In the genomic region with DNA sequence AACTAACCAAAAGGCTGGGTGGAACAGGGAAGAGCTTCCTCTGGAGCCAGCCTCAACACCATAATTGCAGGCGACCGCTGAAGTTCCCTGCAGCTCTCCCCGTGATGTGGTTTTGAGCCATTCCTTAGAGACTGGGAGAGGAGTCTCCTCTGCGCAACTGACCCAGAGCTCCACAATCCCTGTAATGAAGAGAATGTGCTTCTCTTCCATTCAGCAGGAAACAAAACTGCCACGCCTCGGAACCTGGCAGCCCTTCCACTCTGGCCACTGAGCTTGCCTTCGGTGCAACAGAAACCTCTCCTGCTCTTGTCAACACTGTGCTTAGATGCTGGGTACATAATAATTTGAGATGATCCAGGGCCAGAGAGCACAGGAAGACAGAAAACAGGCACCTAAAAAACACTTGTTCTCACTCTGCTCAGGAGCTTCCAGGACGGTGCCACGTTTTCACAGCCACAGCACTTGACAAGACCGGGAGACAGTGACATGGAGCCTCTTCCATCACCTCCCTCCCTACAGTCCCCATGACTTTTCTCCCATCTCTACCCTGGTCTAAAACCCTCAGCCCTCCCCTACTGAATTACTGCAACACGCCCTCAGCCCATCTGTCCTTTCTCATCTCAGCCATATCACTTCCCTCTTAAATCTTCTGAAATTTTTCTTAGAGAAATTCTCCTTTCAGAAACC, we compare ENCODE assay signal across 10 cellular contexts.
DNase-seq lines count a peak whose midpoint lies in the region; ATAC-seq and TF ChIP-seq lines count a peak whose summit lies in the region.
"Had no signal": no experiment of that assay in that cellular context is flagged by ENCODE, and none has a peak within 500 bp of the region (broad histone marks: within the 10 kb centered on the region; RNA-seq: fewer than 3 reads in every experiment).

No MANE protein-coding gene starts in this region.

- H3K9me3 ChIP-seq in breast epithelium (no peaks in the 10 kb centered on the region), left lung (no peaks in the 10 kb centered on the region), thyroid gland (no peaks in the 10 kb centered on the region)
- H3K9me3 ChIP-seq: adrenal gland had no signal

- intact Hi-C loops in breast epithelium (cut with DNase I; ENCODE audit: low total_unique reads), result loop anchor here (5.0 kb wide), 1 partner anchor 377 kb away; no protein-coding TSS in a partner anchor
- intact Hi-C loops in left lung (cut with DNase I), result no loop called here
- intact Hi-C loops in thyroid gland (cut with DNase I), result no loop called here

- no peaks in the 10 kb centered on the region for H3K36me3 ChIP-seq in breast epithelium
- H3K36me3 ChIP-seq in left lung, result no peaks in the 10 kb centered on the region
- no peaks in the 10 kb centered on the region for H3K36me3 ChIP-seq in thyroid gland
- H3K36me3 ChIP-seq: adrenal gland had no signal

- H3K27me3 ChIP-seq in breast epithelium, result no peaks in the 10 kb centered on the region
- no peaks in the 10 kb centered on the region for H3K27me3 ChIP-seq in left lung
- H3K27me3 ChIP-seq in thyroid gland, result no peaks in the 10 kb centered on the region
- H3K27me3 ChIP-seq: adrenal gland had no signal

- TF ChIP-seq CTCF in breast epithelium (IDR thresholded peaks at IDR 0.05) (no peak), left lung (IDR thresholded peaks at IDR 0.05) (no peak), thyroid gland (IDR thresholded peaks at IDR 0.05) (no peak)

- H3K4me3 ChIP-seq in breast epithelium (peak overlapping the region in 1 of 3 donors; percentile 43), left lung (no peak overlapping the region), thyroid gland (replicated peaks in 1 of 3) (no peak overlapping the region)
- H3K4me3 ChIP-seq: adrenal gland had no signal

- peak overlapping the region; percentile 7 to 57 for H3K27ac ChIP-seq in breast epithelium
- H3K27ac ChIP-seq in left lung, result peak overlapping the region in 1 of 2 donors; percentile 14
- H3K27ac ChIP-seq in thyroid gland, result peak overlapping the region; percentile 56 to 63 (median 58)

- peak; percentile 79 for ATAC-seq in left lung
- no peak for ATAC-seq in GM19463 (IDR thresholded peaks at IDR 0.05; ENCODE audit: unreplicated experiment)

- DNase-seq in DMS153 (lab: John Stamatoyannopoulos, UW), result peak; percentile 33
- no peak for DNase-seq in DMS153 treated with DMSO at 0.1 percent for 48 hours (lab: John Stamatoyannopoulos, UW; ENCODE audit: unreplicated experiment)
- peak in 1 of 2 donors; percentile 33 for DNase-seq in breast epithelium (ENCODE audit: low spot score in 2 of 2)
- DNase-seq in left lung, result no peak
- peak; percentile 63 to 78 for DNase-seq in thyroid gland
- DNase-seq in stimulated activated CD4-positive, alpha-beta T cell treated with anti-CD3 and anti-CD28 coated beads, Interleukin-4, amount 100 ng/mL, for 1 hour, result no peak
- no peak for DNase-seq in RKO (ENCODE audit: low spot score)
- DNase-seq: 8988T had no signal

- TF ChIP-seq POLR2A in breast epithelium (IDR thresholded peaks at IDR 0.05) (no peak), thyroid gland (IDR thresholded peaks at IDR 0.05) (no peak)

- WGBS in thyroid gland, 2 donors, result 37 to 40% methylated on average over 11 of the region's 11 CpGs

- H3K4me1 ChIP-seq in breast epithelium (peaks cover 0 to 3% of the 10 kb centered on the region in 2 donors), left lung (no peaks in the 10 kb centered on the region), thyroid gland (peaks cover 21 to 42% of the 10 kb centered on the region in 2 donors)

Comparison
In these comparisons a context has a peak if more than half of its experiments do, and no peak if none do; other contexts are left out.
1. DNase-seq: peak in DMS153 (single experiment) and thyroid gland (2 of 2); none in DMS153 treated with DMSO at 0.1 percent for 48 hours (single experiment), left lung (0 of 2), stimulated activated CD4-positive, alpha-beta T cell treated with anti-CD3 and anti-CD28 coated beads, Interleukin-4, amount 100 ng/mL, for 1 hour (single experiment) and RKO (single experiment).